ENCODE assay signal across 23 cellular contexts in genomic region chr12:90275088-90275487, GRCh38.
"Had no signal": no experiment of that assay in that cellular context is flagged by ENCODE, and none has a peak within 500 bp of the region (broad histone marks: within the 10 kb centered on the region; RNA-seq: fewer than 3 reads in every experiment).

No MANE protein-coding gene starts in this region.

- H3K4me1 Mint-ChIP-seq: activated B cell treated with CpG ODN at 0.5 μM for 24 hours; activated CD4-positive, alpha-beta T cell treated with anti-CD3 and anti-CD28 coated beads, Interleukin-2, amount 10 ng/mL, durations not matched to agents 24 days and 14 days; activated CD8-positive, alpha-beta memory T cell treated with anti-CD3 and anti-CD28 coated beads, Interleukin-2, amount 10 ng/mL, durations not matched to agents 7 days and 5 days; central memory CD8-positive, alpha-beta T cell had no signal

- DNase-seq: activated B cell treated with CpG ODN at 0.5 μM for 24 hours; activated CD4-positive, alpha-beta T cell treated with anti-CD3 and anti-CD28 coated beads for 1 hour; activated CD4-positive, alpha-beta T cell treated with anti-CD3 and anti-CD28 coated beads, Interleukin-2, amount 10 ng/mL, durations not matched to agents 24 days and 14 days; activated CD4-positive, alpha-beta T cell treated with anti-CD3 and anti-CD28 coated beads, Interleukin-2, amount 50 U/mL, for 48 hours; activated CD8-positive, alpha-beta memory T cell treated with anti-CD3 and anti-CD28 coated beads, Interleukin-2, amount 10 ng/mL, durations not matched to agents 7 days and 5 days; activated effector memory CD4-positive, alpha-beta T cell treated with Interleukin-2 at 50 U/mL for 16 hours; activated naive CD4-positive, alpha-beta T cell; activated T-cell treated with anti-CD3 and anti-CD28 coated beads, Interleukin-2, amount 50 U/mL, for 24 hours; aorta; MG63; NCI-H1105; NCI-H1436; NCI-H1694 treated with DMSO at 0.1 percent for 48 hours; NCI-H2029 treated with DMSO at 0.1 percent for 48 hours; NCI-H345; NCI-H510A; NCI-H69; SHP77 had no signal

- H3K4me3 Mint-ChIP-seq: activated B cell treated with CpG ODN at 0.5 μM for 24 hours; activated CD4-positive, alpha-beta T cell treated with anti-CD3 and anti-CD28 coated beads, Interleukin-2, amount 10 ng/mL, durations not matched to agents 24 days and 14 days; activated CD8-positive, alpha-beta memory T cell treated with anti-CD3 and anti-CD28 coated beads, Interleukin-2, amount 10 ng/mL, durations not matched to agents 7 days and 5 days; activated naive CD4-positive, alpha-beta T cell treated with anti-CD3 and anti-CD28 coated beads, Interleukin-2, amount 50 U/mL, for 24 hours; activated T-cell treated with anti-CD3 and anti-CD28 coated beads, Interleukin-2, amount 50 U/mL, for 24 hours; activated T-helper 1 cell treated with anti-CD3 and anti-CD28 coated beads, Interleukin-12 subunit alpha, Interleukin-12 subunit beta, Interleukin-2, Interleukin-4 antibody, amounts not matched to agents 30 ng/mL and 10 ng/mL and 1 ng/mL, durations not matched to agents 14 hours and 24 hours and 36 hours; central memory CD8-positive, alpha-beta T cell; T-helper 1 cell treated with Interleukin-12 subunit alpha and Interleukin-12 subunit beta and Interleukin-4 antibody, amounts not matched to agents 30 μg/mL and 1 μg/mL, for 36 hours had no signal

- H3K27ac Mint-ChIP-seq: activated B cell treated with CpG ODN at 0.5 μM for 24 hours; activated CD4-positive, alpha-beta T cell treated with anti-CD3 and anti-CD28 coated beads, Interleukin-2, amount 10 ng/mL, durations not matched to agents 24 days and 14 days; activated CD8-positive, alpha-beta memory T cell treated with anti-CD3 and anti-CD28 coated beads, Interleukin-2, amount 10 ng/mL, durations not matched to agents 7 days and 5 days; activated naive CD4-positive, alpha-beta T cell treated with anti-CD3 and anti-CD28 coated beads, Interleukin-2, amount 50 U/mL, for 24 hours; activated T-cell treated with anti-CD3 and anti-CD28 coated beads, Interleukin-2, amount 50 U/mL, for 24 hours; activated T-helper 1 cell treated with anti-CD3 and anti-CD28 coated beads, Interleukin-12 subunit alpha, Interleukin-12 subunit beta, Interleukin-2, Interleukin-4 antibody, amounts not matched to agents 30 ng/mL and 10 ng/mL and 1 ng/mL, durations not matched to agents 14 hours and 24 hours and 36 hours; T-helper 1 cell treated with Interleukin-12 subunit alpha and Interleukin-12 subunit beta and Interleukin-4 antibody, amounts not matched to agents 30 μg/mL and 1 μg/mL, for 36 hours had no signal

- H3K27me3 ChIP-seq: MG63 had no signal

- H3K27me3 Mint-ChIP-seq: activated B cell treated with CpG ODN at 0.5 μM for 24 hours; activated naive CD4-positive, alpha-beta T cell treated with anti-CD3 and anti-CD28 coated beads, Interleukin-2, amount 50 U/mL, for 24 hours; central memory CD8-positive, alpha-beta T cell had no signal

- H3K9me3 Mint-ChIP-seq: activated CD4-positive, alpha-beta T cell treated with anti-CD3 and anti-CD28 coated beads, Interleukin-2, amount 10 ng/mL, durations not matched to agents 24 days and 14 days; activated naive CD4-positive, alpha-beta T cell treated with anti-CD3 and anti-CD28 coated beads, Interleukin-2, amount 50 U/mL, for 24 hours; central memory CD8-positive, alpha-beta T cell had no signal

- H3K4me3 ChIP-seq: MG63 had no signal

- H3K9me3 ChIP-seq: MG63 had no signal

- ATAC-seq: activated CD8-positive, alpha-beta memory T cell treated with anti-CD3 and anti-CD28 coated beads, Interleukin-2, amount 10 ng/mL, durations not matched to agents 7 days and 5 days had no signal

- H3K36me3 Mint-ChIP-seq: activated CD8-positive, alpha-beta memory T cell treated with anti-CD3 and anti-CD28 coated beads, Interleukin-2, amount 10 ng/mL, durations not matched to agents 7 days and 5 days; activated naive CD4-positive, alpha-beta T cell treated with anti-CD3 and anti-CD28 coated beads, Interleukin-2, amount 50 U/mL, for 24 hours had no signal

- FAIRE-seq: RCC 7860 had no signal

- H3K36me3 ChIP-seq: MG63 had no signal
